In genomic region chr13:36130542-36131214, GRCh38 we compare ENCODE assay signal across 9 cellular contexts.
A peak's percentile ranks its signal among the peaks of the same experiment; 100 is the strongest.
DNase-seq lines count a peak whose midpoint lies in the region; TF ChIP-seq lines count a peak whose summit lies in the region.
"Had no signal": no experiment of that assay in that cellular context is flagged by ENCODE, and none has a peak within 500 bp of the region (broad histone marks: within the 10 kb centered on the region; RNA-seq: fewer than 3 reads in every experiment).

No MANE protein-coding gene starts in this region.

- peak; percentile 75 for DNase-seq in DMS53 (lab: John Stamatoyannopoulos, UW)
- peak; percentile 84 for DNase-seq in NCI-H748 (lab: John Stamatoyannopoulos, UW; ENCODE audit: unreplicated experiment)
- DNase-seq in fibroblast of pulmonary artery (ENCODE audit: low read depth), result no peak
- peak in 7 of 10 donors; percentile 28 to 87 (median 42) for DNase-seq in posterior cingulate gyrus
- DNase-seq in cerebellar nuclear complex (lab: John Stamatoyannopoulos, UW), result no peak
- no peak for DNase-seq in stimulated activated CD4-positive, alpha-beta T cell treated with anti-CD3 and anti-CD28 coated beads, Interleukin-4, amount 100 ng/mL, for 1 hour
- no peak for DNase-seq in effector CD4-positive, alpha-beta T cell
- DNase-seq in MV-4-11 (lab: John Stamatoyannopoulos, UW), result no peak

- peak overlapping the region; percentile 54 for H3K4me3 ChIP-seq in fibroblast of pulmonary artery (replicated peaks; ENCODE audit: low read depth, low read length)
- H3K4me3 ChIP-seq: GM12878 had no signal

- intact Hi-C loops in posterior cingulate gyrus (cut with DNase I), result no loop called here

- TF ChIP-seq CTCF in fibroblast of pulmonary artery (IDR thresholded peaks at IDR 0.05; ENCODE audit: low read length, missing control alignments), result no peak

Comparison
In these comparisons a context has a peak if more than half of its experiments do, and no peak if none do; other contexts are left out.
1. DNase-seq: peak in DMS53 (single experiment), NCI-H748 (single experiment) and posterior cingulate gyrus (7 of 10); none in fibroblast of pulmonary artery (single experiment), cerebellar nuclear complex (0 of 2), stimulated activated CD4-positive, alpha-beta T cell treated with anti-CD3 and anti-CD28 coated beads, Interleukin-4, amount 100 ng/mL, for 1 hour (single experiment), effector CD4-positive, alpha-beta T cell (single experiment) and MV-4-11 (single experiment).